ENCODE assay signal across 8 cellular contexts in genomic region chr20:36050436-36051317, GRCh38.
DNase-seq lines count a peak whose midpoint lies in the region; ATAC-seq and TF ChIP-seq lines count a peak whose summit lies in the region.

No MANE protein-coding gene starts in this region.

- peaks cover 27 to 53% (median 37%) of the 10 kb centered on the region in 10 experiments for H3K4me1 ChIP-seq in BLaER1 treated with 17β-estradiol and CSF1 and Interleukin-3, amounts not matched to agents 10 nM and 100 nM

- ATAC-seq in GM19351 (IDR thresholded peaks at IDR 0.05; ENCODE audit: unreplicated experiment) (peak; percentile 90), HG03558 (IDR thresholded peaks at IDR 0.05; ENCODE audit: extremely low read depth, unreplicated experiment) (peak; percentile 38)

- WGBS in lower leg skin, 2 donors = 0 to 1% methylated on average over 28 to 52 of the region's 75 CpGs

- peak overlapping the region; percentile 98 to 100 (median 100) for H3K27ac ChIP-seq in BLaER1 treated with 17β-estradiol and CSF1 and Interleukin-3, amounts not matched to agents 10 nM and 100 nM
- peak overlapping the region; percentile 18 to 99 (median 96) for H3K27ac ChIP-seq in dorsolateral prefrontal cortex

- TF ChIP-seq POLR2A in lower leg skin (IDR thresholded peaks at IDR 0.05) = peak in 1 of 2 donors; percentile 83

- H3K9ac ChIP-seq in BLaER1 treated with 17β-estradiol and CSF1 and Interleukin-3, amounts not matched to agents 10 nM and 100 nM = peak overlapping the region; percentile 98 to 100 (median 100)

- peaks cover 29 to 42% (median 37%) of the 10 kb centered on the region in 11 experiments for H4K20me1 ChIP-seq in BLaER1 treated with 17β-estradiol and CSF1 and Interleukin-3, amounts not matched to agents 10 nM and 100 nM

- peak overlapping the region; percentile 76 to 100 (median 99) for H3K4me3 ChIP-seq in BLaER1 treated with 17β-estradiol and CSF1 and Interleukin-3, amounts not matched to agents 10 nM and 100 nM
- H3K4me3 ChIP-seq in dorsolateral prefrontal cortex (peak overlapping the region; percentile 59 to 100 (median 97)), lower leg skin (ENCODE audit: low read depth, poor library complexity, severe bottlenecking) (peak overlapping the region; percentile 99)

- peaks cover 4 to 27% (median 17%) of the 10 kb centered on the region in 11 experiments; a peak in 17 of 22 replicates for H3K36me3 ChIP-seq in BLaER1 treated with 17β-estradiol and CSF1 and Interleukin-3, amounts not matched to agents 10 nM and 100 nM

- no peaks in the 10 kb centered on the region for H3K9me3 ChIP-seq in BLaER1 treated with 17β-estradiol and CSF1 and Interleukin-3, amounts not matched to agents 10 nM and 100 nM (replicated peaks in 1 of 11)

- intact Hi-C loops in dorsolateral prefrontal cortex (cut with DNase I) (loop anchor here in 1 of 2 donors (5.0 kb wide), 1 partner anchor 98 kb away; the partner anchor contains the start of gene SCAND1), lower leg skin (cut with DNase I; ENCODE audit: low total_unique reads) (no loop called here)

- H3K27me3 ChIP-seq in BLaER1 treated with 17β-estradiol and CSF1 and Interleukin-3, amounts not matched to agents 10 nM and 100 nM = no peaks in the 10 kb centered on the region
- H3K27me3 ChIP-seq in dorsolateral prefrontal cortex = no peaks in the 10 kb centered on the region

- TF ChIP-seq CTCF in dorsolateral prefrontal cortex (IDR thresholded peaks at IDR 0.05 in 54 of 56, conservative IDR thresholded peaks at IDR 0.05 in 2 of 56; ENCODE audit: low read depth in 1 of 56, partially characterized antibody in 56 of 56) (peak in 21 of 56 donors; percentile 6 to 41 (median 22)), lower leg skin (IDR thresholded peaks at IDR 0.05) (no peak)

- peak; percentile 91 for DNase-seq in NCI-H748 (lab: John Stamatoyannopoulos, UW; ENCODE audit: unreplicated experiment)
- peak; percentile 95 to 97 for DNase-seq in activated CD4-positive, alpha-beta T cell treated with anti-CD3 and anti-CD28 coated beads, Interleukin-2, amount 50 U/mL, for 48 hours
- DNase-seq in dorsolateral prefrontal cortex = peak; percentile 78 to 95 (median 90)
- peak; percentile 89 to 98 for DNase-seq in lower leg skin (ENCODE audit: low spot score in 2 of 2)
- DNase-seq in stimulated activated CD4-positive, alpha-beta T cell treated with anti-CD3 and anti-CD28 coated beads, Interleukin-4, amount 100 ng/mL, for 24 hours = peak; percentile 94

- H3K4me2 ChIP-seq in BLaER1 treated with 17β-estradiol and CSF1 and Interleukin-3, amounts not matched to agents 10 nM and 100 nM = peak overlapping the region; percentile 69 to 89 (median 82)

Comparison
In these comparisons a context has a peak if more than half of its experiments do, and no peak if none do; other contexts are left out.
1. Peak in every context shown above with its lines: DNase-seq, ATAC-seq, H3K4me3 ChIP-seq and H3K27ac ChIP-seq.